Comparison of ENCODE assay signal across 14 cellular contexts in genomic region chr19:47271949-47272348, GRCh38. TPM values are rescaled to one million over a fixed set of nuclear protein-coding genes. Genes with fewer than 3 reads are reported as not detected.
DNase-seq lines count a peak whose midpoint lies in the region; ATAC-seq and TF ChIP-seq lines count a peak whose summit lies in the region.
"Had no signal": no experiment of that assay in that cellular context is flagged by ENCODE, and none has a peak within 500 bp of the region (broad histone marks: within the 10 kb centered on the region; RNA-seq: fewer than 3 reads in every experiment).

No MANE protein-coding gene starts in this region.

- H4K20me1 ChIP-seq in osteoblast (ENCODE audit: insufficient read depth, low read length), result peaks cover 18% of the 10 kb centered on the region

- H3K4me2 ChIP-seq in osteoblast (ENCODE audit: insufficient read depth, low read length), result no peak overlapping the region

- no peak for DNase-seq in CD4-positive, alpha-beta T cell
- DNase-seq in H7 (peak; percentile 68), osteoblast (ENCODE audit: insufficient read length, low spot score, missing footprints) (peak; percentile 62), GOT3 (lab: John Stamatoyannopoulos, UW) (no peak), NOMO-1 (lab: John Stamatoyannopoulos, UW; ENCODE audit: unreplicated experiment in 2 of 2) (no peak)
- DNase-seq: activated CD4-positive, CD25-positive, alpha-beta regulatory T cell; caudate nucleus; erythroblast; NCI-H2171; stimulated activated CD4-positive, alpha-beta T cell treated with anti-CD3 and anti-CD28 coated beads, Interleukin-1b, Interleukin-23, amount 100 ng/mL, for 48 hours had no signal

- peak overlapping the region; percentile 99 for H3K27ac Mint-ChIP-seq in CD4-positive, alpha-beta T cell

- H3K36me3 Mint-ChIP-seq in CD4-positive, alpha-beta T cell (ENCODE audit: low read depth), result peaks cover 62% of the 10 kb centered on the region

- H3K79me2 ChIP-seq in osteoblast (ENCODE audit: insufficient read depth, low read length), result peaks cover 7% of the 10 kb centered on the region

- POLR2A ChIA-PET in CD4-positive, alpha-beta T cell (lab: Charles Lee), result interaction anchor here (0.8 kb wide), 1 partner anchor 15 kb away, joined by 3 read pairs; the partner anchor contains the start of gene CCDC9

- H3K9me3 Mint-ChIP-seq in CD4-positive, alpha-beta T cell, result no peaks in the 10 kb centered on the region

- peak overlapping the region; percentile 93 for H3K4me3 Mint-ChIP-seq in CD4-positive, alpha-beta T cell

- no peaks in the 10 kb centered on the region for H3K27me3 Mint-ChIP-seq in CD4-positive, alpha-beta T cell

- H3K4me1 ChIP-seq in ectodermal cell (ENCODE audit: control insufficient read depth, insufficient read depth, low read length) (peaks cover 16% of the 10 kb centered on the region), osteoblast (ENCODE audit: insufficient read depth, low read length) (peaks cover 34% of the 10 kb centered on the region)

- H3K27ac ChIP-seq in CD4-positive, alpha-beta T cell (ENCODE audit: low read depth, low read length), result no peak overlapping the region
- peak overlapping the region; percentile 93 for H3K27ac ChIP-seq in ectodermal cell (ENCODE audit: insufficient read depth, low read depth, low read length, poor library complexity, severe bottlenecking)
- no peak overlapping the region for H3K27ac ChIP-seq in osteoblast (ENCODE audit: low read depth, low read length)

- CTCF ChIA-PET in CD4-positive, alpha-beta T cell (lab: Charles Lee), result interaction anchor here (1.0 kb wide), 1 partner anchor 77 kb away, joined by 3 read pairs; the partner anchor contains the start of gene DHX34

- H3K4me1 Mint-ChIP-seq in CD4-positive, alpha-beta T cell (ENCODE audit: low read depth), result peaks cover 28% of the 10 kb centered on the region

- TF ChIP-seq CTCF in CD4-positive, alpha-beta T cell (IDR thresholded peaks at IDR 0.05), result no peak
- TF ChIP-seq CTCF in osteoblast (IDR thresholded peaks at IDR 0.05; ENCODE audit: extremely low read depth, low read depth, low read length), result no peak

- intact Hi-C loops in CD4-positive, alpha-beta T cell (cut with DNase I, micrococcal nuclease), result loop anchor here in 1 of 2 experiments (5.0 to 10.0 kb wide), 3 partner anchors 333 to 667 kb away; partner anchors contain the start of genes BICRA and CALM3

- H2AFZ ChIP-seq in osteoblast (ENCODE audit: low read length), result no peak overlapping the region

- no peak for ATAC-seq in CD4-positive, alpha-beta T cell (ENCODE audit: poor library complexity)
- ATAC-seq in GM21723 (IDR thresholded peaks at IDR 0.05; ENCODE audit: unreplicated experiment), result no peak
- no peak for ATAC-seq in GM19351 (IDR thresholded peaks at IDR 0.05; ENCODE audit: unreplicated experiment)

- no peaks in the 10 kb centered on the region for H3K9me3 ChIP-seq in CD4-positive, alpha-beta T cell (ENCODE audit: control insufficient read depth, low read length)
- H3K9me3 ChIP-seq in ectodermal cell (ENCODE audit: control insufficient read depth, low read length) (no peaks in the 10 kb centered on the region), osteoblast (ENCODE audit: low read depth, low read length) (no peaks in the 10 kb centered on the region)

- H3K4me3 ChIP-seq in H7 (ENCODE audit: insufficient read depth, low read depth, low read length), result no peak overlapping the region
- no peak overlapping the region for H3K4me3 ChIP-seq in ectodermal cell (ENCODE audit: insufficient read depth, low read depth, low read length)
- no peak overlapping the region for H3K4me3 ChIP-seq in osteoblast (ENCODE audit: insufficient read depth, low read length)
- H3K4me3 ChIP-seq: lung had no signal

- no peaks in the 10 kb centered on the region for H3K27me3 ChIP-seq in CD4-positive, alpha-beta T cell (ENCODE audit: control insufficient read depth, insufficient read depth, low read length)
- H3K27me3 ChIP-seq in H7 (ENCODE audit: control insufficient read depth, insufficient read depth, low read length) (peaks cover 11% of the 10 kb centered on the region), ectodermal cell (ENCODE audit: control insufficient read depth, insufficient read depth, low read length, poor library complexity, severe bottlenecking) (peaks cover 11% of the 10 kb centered on the region), osteoblast (ENCODE audit: insufficient read depth, low read length) (no peaks in the 10 kb centered on the region)

- H3K36me3 ChIP-seq in H7 (replicated peaks; ENCODE audit: control insufficient read depth, insufficient read depth, low read length) (peaks cover 4% of the 10 kb centered on the region), ectodermal cell (ENCODE audit: control insufficient read depth, insufficient read depth, low read length) (peaks cover 13% of the 10 kb centered on the region), osteoblast (ENCODE audit: insufficient read depth, low read length) (peaks cover 18% of the 10 kb centered on the region)

- WGBS in ectodermal cell, 2 experiments, result 77 to 78% methylated on average over 6 of the region's 6 CpGs

RNA-seq across cellular contexts. Expression of gene INAFM1, which starts 2.7 kb away (rescaled TPM):
- 10 to 100 TPM; 16.9 to 19.3 TPM for total RNA-seq in CD4-positive, alpha-beta T cell
- 2.0 and 2.9 TPM in 2 replicates for total RNA-seq in H7 (2014; rRNA removed; shearing (Covaris generic))
- 8.4 TPM for polyA plus RNA-seq in ectodermal cell (2013, experiment 1 of 4)
- polyA plus RNA-seq in ectodermal cell (2013, experiment 2 of 4), result 9.1 TPM
- polyA plus RNA-seq in ectodermal cell (2013, experiment 3 of 4), result 9.6 TPM
- 10.0 TPM for polyA plus RNA-seq in ectodermal cell (2013, experiment 4 of 4)
- 2.5 and 4.4 TPM in 2 replicates for total RNA-seq in osteoblast

RNA-seq across cellular contexts. Expression of gene CCDC9, which starts 15.6 kb away (rescaled TPM):
- total RNA-seq in CD4-positive, alpha-beta T cell, result 10 to 100 TPM; 68.5 to 74.3 TPM
- 10.9 and 14.0 TPM in 2 replicates for total RNA-seq in H7 (2014; rRNA removed; shearing (Covaris generic))
- polyA plus RNA-seq in ectodermal cell (2013, experiment 1 of 4), result 35.5 TPM
- polyA plus RNA-seq in ectodermal cell (2013, experiment 2 of 4), result 34.5 TPM
- 21.2 TPM for polyA plus RNA-seq in ectodermal cell (2013, experiment 3 of 4)
- 21.1 TPM for polyA plus RNA-seq in ectodermal cell (2013, experiment 4 of 4)
- 7.6 and 8.0 TPM in 2 replicates for total RNA-seq in osteoblast

RNA-seq across cellular contexts. Expression of gene C5AR1, which starts 37.7 kb away (rescaled TPM):
- total RNA-seq in CD4-positive, alpha-beta T cell, result 1 to 10 TPM; 4.4 to 5.8 TPM
- 0.17 TPM in 1 of 2 replicates, not detected in the other for total RNA-seq in H7 (2014; rRNA removed; shearing (Covaris generic))
- not detected for polyA plus RNA-seq in ectodermal cell (2013, experiment 1 of 4)
- polyA plus RNA-seq in ectodermal cell (2013, experiment 2 of 4), result 0.37 TPM
- polyA plus RNA-seq in ectodermal cell (2013, experiment 3 of 4), result 0.16 TPM
- 0.12 TPM for polyA plus RNA-seq in ectodermal cell (2013, experiment 4 of 4)
- 0.29 and 0.72 TPM in 2 replicates for total RNA-seq in osteoblast

RNA-seq across cellular contexts. Expression of gene BBC3, which starts 41.0 kb away (rescaled TPM):
- total RNA-seq in CD4-positive, alpha-beta T cell, result 10 to 100 TPM; 39.8 to 42.1 TPM
- total RNA-seq in H7 (2014; rRNA removed; shearing (Covaris generic)), result 13.4 and 20.7 TPM in 2 replicates
- 17.5 TPM for polyA plus RNA-seq in ectodermal cell (2013, experiment 1 of 4)
- polyA plus RNA-seq in ectodermal cell (2013, experiment 2 of 4), result 15.1 TPM
- polyA plus RNA-seq in ectodermal cell (2013, experiment 3 of 4), result 14.1 TPM
- polyA plus RNA-seq in ectodermal cell (2013, experiment 4 of 4), result 15.8 TPM
- 26.8 and 28.2 TPM in 2 replicates for total RNA-seq in osteoblast

Comparison
In these comparisons a context has a peak if more than half of its experiments do, and no peak if none do; other contexts are left out.
1. DNase-seq: peak in H7 (single experiment) and osteoblast (single experiment); none in CD4-positive, alpha-beta T cell (0 of 10), GOT3 (single experiment) and NOMO-1 (0 of 2).